1 cellular context compared by ENCODE assay signal in the genomic region with DNA sequence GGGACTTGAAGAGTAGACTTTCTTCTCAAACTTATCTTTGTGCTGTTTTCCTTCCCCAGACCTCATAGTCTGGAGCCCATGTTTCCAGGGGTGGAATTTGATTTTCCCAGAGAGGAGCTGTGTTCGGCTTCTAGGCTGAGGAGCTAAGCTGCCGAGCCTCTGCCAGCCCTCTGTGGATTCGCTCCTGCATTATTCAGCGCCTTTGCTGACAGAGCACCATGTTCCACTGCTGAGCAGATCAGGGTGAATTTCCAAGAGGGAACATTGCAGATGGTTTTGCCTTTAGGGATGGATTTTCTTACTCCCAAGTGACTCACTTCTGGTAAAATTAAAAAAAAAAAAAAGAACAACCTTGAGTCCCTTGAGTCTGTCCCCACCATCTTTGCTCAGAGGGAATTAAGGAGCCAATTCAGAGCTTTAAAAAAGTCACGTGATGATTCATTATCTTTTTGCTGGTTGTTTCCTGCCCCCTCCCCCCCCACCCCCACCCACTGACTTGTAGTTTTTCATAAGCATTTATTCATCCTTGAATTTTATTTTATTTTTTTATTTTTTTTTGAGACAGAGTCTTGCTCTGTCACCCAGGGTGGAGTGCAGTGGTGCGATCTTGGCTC.
A peak's percentile ranks its signal among the peaks of the same experiment; 100 is the strongest.
TF ChIP-seq lines count a peak whose summit lies in the region.

No MANE protein-coding gene starts in this region.

TF ChIP-seq in SK-N-SH, 30 proteins besides CTCF, POLR2A, EP300 and RAD21 (continued from another document):
- TF ChIP-seq SIN3A (IDR thresholded peaks at IDR 0.05; ENCODE audit: borderline replicate concordance, low read depth, low read length), result no peak
- TF ChIP-seq, protein P1, sequence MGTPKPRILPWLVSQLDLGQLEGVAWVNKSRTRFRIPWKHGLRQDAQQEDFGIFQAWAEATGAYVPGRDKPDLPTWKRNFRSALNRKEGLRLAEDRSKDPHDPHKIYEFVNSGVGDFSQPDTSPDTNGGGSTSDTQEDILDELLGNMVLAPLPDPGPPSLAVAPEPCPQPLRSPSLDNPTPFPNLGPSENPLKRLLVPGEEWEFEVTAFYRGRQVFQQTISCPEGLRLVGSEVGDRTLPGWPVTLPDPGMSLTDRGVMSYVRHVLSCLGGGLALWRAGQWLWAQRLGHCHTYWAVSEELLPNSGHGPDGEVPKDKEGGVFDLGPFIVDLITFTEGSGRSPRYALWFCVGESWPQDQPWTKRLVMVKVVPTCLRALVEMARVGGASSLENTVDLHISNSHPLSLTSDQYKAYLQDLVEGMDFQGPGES (IDR thresholded peaks at IDR 0.05; ENCODE audit: low read depth, low read length), result no peak
- TF ChIP-seq GATA2 (CRISPR knock-in tag; IDR thresholded peaks at IDR 0.05), result no peak
- peak; percentile 21; the same call in 1 of the 2 replicates for TF ChIP-seq FOSL2 (IDR thresholded peaks at IDR 0.05; ENCODE audit: borderline replicate concordance, low read depth)
